2 cellular contexts compared by ENCODE assay signal in the genomic region with DNA sequence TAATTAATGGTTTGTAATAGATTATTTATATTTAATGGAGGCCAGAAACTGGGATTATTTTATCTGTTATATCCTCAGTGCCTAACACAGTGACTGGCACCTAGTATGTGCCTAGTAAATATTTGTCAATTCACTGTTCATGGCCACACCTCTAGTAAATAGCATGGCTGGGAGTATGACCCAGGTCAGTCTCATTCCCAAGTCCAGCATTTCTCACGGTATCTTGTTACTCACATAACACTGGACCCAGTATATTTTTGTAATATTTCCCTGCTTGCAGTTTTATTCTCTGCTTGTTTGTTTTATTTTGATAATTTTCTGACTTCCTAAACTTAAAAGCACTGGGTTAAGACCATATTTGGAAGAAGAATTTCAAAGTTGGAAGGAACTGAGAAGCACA.
TF ChIP-seq lines count a peak whose summit lies in the region.

No MANE protein-coding gene starts in this region.

TF ChIP-seq in SK-N-SH treated with all-trans-retinoic acid at 6 μM for 48 hours, 23 proteins besides CTCF, POLR2A, EP300 and RAD21 (continued from another document):
- TF ChIP-seq, protein P1, sequence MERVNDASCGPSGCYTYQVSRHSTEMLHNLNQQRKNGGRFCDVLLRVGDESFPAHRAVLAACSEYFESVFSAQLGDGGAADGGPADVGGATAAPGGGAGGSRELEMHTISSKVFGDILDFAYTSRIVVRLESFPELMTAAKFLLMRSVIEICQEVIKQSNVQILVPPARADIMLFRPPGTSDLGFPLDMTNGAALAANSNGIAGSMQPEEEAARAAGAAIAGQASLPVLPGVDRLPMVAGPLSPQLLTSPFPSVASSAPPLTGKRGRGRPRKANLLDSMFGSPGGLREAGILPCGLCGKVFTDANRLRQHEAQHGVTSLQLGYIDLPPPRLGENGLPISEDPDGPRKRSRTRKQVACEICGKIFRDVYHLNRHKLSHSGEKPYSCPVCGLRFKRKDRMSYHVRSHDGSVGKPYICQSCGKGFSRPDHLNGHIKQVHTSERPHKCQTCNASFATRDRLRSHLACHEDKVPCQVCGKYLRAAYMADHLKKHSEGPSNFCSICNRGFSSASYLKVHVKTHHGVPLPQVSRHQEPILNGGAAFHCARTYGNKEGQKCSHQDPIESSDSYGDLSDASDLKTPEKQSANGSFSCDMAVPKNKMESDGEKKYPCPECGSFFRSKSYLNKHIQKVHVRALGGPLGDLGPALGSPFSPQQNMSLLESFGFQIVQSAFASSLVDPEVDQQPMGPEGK (CRISPR knock-in tag; IDR thresholded peaks at IDR 0.05; ENCODE audit: borderline replicate concordance): no peak

TF ChIP-seq in WTC11, 78 proteins besides CTCF, POLR2A, EP300 and RAD21 (continued from another document):
- TF ChIP-seq, protein P2, sequence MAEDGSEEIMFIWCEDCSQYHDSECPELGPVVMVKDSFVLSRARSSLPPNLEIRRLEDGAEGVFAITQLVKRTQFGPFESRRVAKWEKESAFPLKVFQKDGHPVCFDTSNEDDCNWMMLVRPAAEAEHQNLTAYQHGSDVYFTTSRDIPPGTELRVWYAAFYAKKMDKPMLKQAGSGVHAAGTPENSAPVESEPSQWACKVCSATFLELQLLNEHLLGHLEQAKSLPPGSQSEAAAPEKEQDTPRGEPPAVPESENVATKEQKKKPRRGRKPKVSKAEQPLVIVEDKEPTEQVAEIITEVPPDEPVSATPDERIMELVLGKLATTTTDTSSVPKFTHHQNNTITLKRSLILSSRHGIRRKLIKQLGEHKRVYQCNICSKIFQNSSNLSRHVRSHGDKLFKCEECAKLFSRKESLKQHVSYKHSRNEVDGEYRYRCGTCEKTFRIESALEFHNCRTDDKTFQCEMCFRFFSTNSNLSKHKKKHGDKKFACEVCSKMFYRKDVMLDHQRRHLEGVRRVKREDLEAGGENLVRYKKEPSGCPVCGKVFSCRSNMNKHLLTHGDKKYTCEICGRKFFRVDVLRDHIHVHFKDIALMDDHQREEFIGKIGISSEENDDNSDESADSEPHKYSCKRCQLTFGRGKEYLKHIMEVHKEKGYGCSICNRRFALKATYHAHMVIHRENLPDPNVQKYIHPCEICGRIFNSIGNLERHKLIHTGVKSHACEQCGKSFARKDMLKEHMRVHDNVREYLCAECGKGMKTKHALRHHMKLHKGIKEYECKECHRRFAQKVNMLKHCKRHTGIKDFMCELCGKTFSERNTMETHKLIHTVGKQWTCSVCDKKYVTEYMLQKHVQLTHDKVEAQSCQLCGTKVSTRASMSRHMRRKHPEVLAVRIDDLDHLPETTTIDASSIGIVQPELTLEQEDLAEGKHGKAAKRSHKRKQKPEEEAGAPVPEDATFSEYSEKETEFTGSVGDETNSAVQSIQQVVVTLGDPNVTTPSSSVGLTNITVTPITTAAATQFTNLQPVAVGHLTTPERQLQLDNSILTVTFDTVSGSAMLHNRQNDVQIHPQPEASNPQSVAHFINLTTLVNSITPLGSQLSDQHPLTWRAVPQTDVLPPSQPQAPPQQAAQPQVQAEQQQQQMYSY (CRISPR knock-in tag; IDR thresholded peaks at IDR 0.05): no peak
- TF ChIP-seq, protein P3, sequence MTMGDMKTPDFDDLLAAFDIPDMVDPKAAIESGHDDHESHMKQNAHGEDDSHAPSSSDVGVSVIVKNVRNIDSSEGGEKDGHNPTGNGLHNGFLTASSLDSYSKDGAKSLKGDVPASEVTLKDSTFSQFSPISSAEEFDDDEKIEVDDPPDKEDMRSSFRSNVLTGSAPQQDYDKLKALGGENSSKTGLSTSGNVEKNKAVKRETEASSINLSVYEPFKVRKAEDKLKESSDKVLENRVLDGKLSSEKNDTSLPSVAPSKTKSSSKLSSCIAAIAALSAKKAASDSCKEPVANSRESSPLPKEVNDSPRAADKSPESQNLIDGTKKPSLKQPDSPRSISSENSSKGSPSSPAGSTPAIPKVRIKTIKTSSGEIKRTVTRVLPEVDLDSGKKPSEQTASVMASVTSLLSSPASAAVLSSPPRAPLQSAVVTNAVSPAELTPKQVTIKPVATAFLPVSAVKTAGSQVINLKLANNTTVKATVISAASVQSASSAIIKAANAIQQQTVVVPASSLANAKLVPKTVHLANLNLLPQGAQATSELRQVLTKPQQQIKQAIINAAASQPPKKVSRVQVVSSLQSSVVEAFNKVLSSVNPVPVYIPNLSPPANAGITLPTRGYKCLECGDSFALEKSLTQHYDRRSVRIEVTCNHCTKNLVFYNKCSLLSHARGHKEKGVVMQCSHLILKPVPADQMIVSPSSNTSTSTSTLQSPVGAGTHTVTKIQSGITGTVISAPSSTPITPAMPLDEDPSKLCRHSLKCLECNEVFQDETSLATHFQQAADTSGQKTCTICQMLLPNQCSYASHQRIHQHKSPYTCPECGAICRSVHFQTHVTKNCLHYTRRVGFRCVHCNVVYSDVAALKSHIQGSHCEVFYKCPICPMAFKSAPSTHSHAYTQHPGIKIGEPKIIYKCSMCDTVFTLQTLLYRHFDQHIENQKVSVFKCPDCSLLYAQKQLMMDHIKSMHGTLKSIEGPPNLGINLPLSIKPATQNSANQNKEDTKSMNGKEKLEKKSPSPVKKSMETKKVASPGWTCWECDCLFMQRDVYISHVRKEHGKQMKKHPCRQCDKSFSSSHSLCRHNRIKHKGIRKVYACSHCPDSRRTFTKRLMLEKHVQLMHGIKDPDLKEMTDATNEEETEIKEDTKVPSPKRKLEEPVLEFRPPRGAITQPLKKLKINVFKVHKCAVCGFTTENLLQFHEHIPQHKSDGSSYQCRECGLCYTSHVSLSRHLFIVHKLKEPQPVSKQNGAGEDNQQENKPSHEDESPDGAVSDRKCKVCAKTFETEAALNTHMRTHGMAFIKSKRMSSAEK (CRISPR knock-in tag; IDR thresholded peaks at IDR 0.05; ENCODE audit: borderline replicate concordance): no peak
- TF ChIP-seq OVOL2 (CRISPR knock-in tag; IDR thresholded peaks at IDR 0.05; ENCODE audit: borderline replicate concordance) (no peak), ELF4 (CRISPR knock-in tag; IDR thresholded peaks at IDR 0.05; ENCODE audit: low read depth) (no peak), GABPB1 (CRISPR knock-in tag; IDR thresholded peaks at IDR 0.05) (no peak), CREM (CRISPR knock-in tag; IDR thresholded peaks at IDR 0.05) (no peak), TP53 (CRISPR knock-in tag; IDR thresholded peaks at IDR 0.05) (no peak)
- TF ChIP-seq, protein P4, sequence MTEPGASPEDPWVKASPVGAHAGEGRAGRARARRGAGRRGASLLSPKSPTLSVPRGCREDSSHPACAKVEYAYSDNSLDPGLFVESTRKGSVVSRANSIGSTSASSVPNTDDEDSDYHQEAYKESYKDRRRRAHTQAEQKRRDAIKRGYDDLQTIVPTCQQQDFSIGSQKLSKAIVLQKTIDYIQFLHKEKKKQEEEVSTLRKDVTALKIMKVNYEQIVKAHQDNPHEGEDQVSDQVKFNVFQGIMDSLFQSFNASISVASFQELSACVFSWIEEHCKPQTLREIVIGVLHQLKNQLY (CRISPR knock-in tag; IDR thresholded peaks at IDR 0.05): no peak
- TF ChIP-seq, protein P5, sequence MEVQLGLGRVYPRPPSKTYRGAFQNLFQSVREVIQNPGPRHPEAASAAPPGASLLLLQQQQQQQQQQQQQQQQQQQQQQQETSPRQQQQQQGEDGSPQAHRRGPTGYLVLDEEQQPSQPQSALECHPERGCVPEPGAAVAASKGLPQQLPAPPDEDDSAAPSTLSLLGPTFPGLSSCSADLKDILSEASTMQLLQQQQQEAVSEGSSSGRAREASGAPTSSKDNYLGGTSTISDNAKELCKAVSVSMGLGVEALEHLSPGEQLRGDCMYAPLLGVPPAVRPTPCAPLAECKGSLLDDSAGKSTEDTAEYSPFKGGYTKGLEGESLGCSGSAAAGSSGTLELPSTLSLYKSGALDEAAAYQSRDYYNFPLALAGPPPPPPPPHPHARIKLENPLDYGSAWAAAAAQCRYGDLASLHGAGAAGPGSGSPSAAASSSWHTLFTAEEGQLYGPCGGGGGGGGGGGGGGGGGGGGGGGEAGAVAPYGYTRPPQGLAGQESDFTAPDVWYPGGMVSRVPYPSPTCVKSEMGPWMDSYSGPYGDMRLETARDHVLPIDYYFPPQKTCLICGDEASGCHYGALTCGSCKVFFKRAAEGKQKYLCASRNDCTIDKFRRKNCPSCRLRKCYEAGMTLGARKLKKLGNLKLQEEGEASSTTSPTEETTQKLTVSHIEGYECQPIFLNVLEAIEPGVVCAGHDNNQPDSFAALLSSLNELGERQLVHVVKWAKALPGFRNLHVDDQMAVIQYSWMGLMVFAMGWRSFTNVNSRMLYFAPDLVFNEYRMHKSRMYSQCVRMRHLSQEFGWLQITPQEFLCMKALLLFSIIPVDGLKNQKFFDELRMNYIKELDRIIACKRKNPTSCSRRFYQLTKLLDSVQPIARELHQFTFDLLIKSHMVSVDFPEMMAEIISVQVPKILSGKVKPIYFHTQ (CRISPR knock-in tag; IDR thresholded peaks at IDR 0.05): no peak
- TF ChIP-seq, protein P6, sequence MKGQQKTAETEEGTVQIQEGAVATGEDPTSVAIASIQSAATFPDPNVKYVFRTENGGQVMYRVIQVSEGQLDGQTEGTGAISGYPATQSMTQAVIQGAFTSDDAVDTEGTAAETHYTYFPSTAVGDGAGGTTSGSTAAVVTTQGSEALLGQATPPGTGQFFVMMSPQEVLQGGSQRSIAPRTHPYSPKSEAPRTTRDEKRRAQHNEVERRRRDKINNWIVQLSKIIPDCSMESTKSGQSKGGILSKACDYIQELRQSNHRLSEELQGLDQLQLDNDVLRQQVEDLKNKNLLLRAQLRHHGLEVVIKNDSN (CRISPR knock-in tag; IDR thresholded peaks at IDR 0.05): no peak
